In genomic region chr17:49247949-49248348, GRCh38 we compare ENCODE assay signal across 1 cellular context.
A peak's percentile ranks its signal among the peaks of the same experiment; 100 is the strongest.
TF ChIP-seq lines count a peak whose summit lies in the region.

No MANE protein-coding gene starts in this region.

TF ChIP-seq in HepG2, 621 proteins besides CTCF, POLR2A, EP300 and RAD21:
- 0 out of 2 replicates have a peak, but pooled peaks have one; percentile 18 for TF ChIP-seq CREB1 (IDR thresholded peaks at IDR 0.05)
- TF ChIP-seq CREB1 (CRISPR knock-in tag; IDR thresholded peaks at IDR 0.05), result no peak
- no peak for TF ChIP-seq PRDM4 (CRISPR knock-in tag; IDR thresholded peaks at IDR 0.05; ENCODE audit: borderline replicate concordance)
- TF ChIP-seq, protein P1, sequence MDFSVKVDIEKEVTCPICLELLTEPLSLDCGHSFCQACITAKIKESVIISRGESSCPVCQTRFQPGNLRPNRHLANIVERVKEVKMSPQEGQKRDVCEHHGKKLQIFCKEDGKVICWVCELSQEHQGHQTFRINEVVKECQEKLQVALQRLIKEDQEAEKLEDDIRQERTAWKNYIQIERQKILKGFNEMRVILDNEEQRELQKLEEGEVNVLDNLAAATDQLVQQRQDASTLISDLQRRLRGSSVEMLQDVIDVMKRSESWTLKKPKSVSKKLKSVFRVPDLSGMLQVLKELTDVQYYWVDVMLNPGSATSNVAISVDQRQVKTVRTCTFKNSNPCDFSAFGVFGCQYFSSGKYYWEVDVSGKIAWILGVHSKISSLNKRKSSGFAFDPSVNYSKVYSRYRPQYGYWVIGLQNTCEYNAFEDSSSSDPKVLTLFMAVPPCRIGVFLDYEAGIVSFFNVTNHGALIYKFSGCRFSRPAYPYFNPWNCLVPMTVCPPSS (IDR thresholded peaks at IDR 0.05), result no peak
